Comparison of ENCODE assay signal across 8 cellular contexts in the genomic region with DNA sequence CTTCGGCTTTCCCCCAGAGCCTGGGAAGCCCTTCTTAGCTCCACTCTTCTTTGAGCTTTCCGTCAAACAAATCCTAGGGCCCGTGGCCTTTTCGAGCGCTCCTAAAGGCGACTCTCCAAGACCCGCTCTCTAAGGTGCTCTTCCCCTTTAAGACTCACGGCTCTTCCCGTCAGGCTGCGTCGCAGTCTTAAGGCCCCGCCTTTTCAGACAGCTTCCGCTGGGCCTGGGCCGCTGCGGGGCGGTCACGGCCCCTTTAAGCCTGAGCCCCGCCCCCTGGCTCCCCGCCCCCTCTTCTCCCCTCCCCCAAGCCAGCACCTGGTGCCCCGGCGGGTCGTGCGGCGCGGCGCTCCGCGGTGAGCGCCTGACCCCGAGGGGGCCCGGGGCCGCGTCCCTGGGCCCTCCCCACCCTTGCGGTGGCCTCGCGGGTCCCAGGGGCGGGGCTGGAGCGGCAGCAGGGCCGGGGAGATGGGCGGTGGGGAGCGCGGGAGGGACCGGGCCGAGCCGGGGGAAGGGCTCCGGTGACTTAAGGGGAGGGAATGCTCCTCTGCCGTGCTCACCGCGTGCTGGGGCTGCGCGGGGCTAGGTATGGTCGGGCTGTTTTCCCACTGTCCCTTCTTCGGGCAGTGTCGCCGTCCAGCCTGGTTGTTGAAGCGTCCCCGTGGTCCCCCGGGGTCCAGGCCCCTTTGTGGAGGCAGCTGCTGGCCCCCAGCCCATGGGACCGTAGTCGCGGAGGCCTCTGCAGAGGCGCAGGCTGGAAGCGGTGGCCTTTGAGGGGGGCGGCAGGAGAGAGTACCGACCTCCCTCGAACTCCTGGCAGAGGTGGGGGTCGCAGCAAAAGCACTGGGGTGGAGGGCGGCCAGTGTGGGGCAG. TPM values are rescaled to one million over a fixed set of nuclear protein-coding genes. Genes with fewer than 3 reads are reported as not detected.
DNase-seq lines count a peak whose midpoint lies in the region; ATAC-seq and TF ChIP-seq lines count a peak whose summit lies in the region.

TSS of gene PEX5 (plus strand) at position 289 of the 870 bp plus-strand sequence. CDS start 692 bp downstream, outside the sequence.

- peaks cover 41% of the 10 kb centered on the region for H3K4me1 Mint-ChIP-seq in dendritic cell treated with granulocyte-macrophage colony-stimulating factor and Interleukin-4, amounts not matched to agents 40 ng/mL and 50 ng/mL, for 4 days (ENCODE audit: low read depth)

- H3K27me3 ChIP-seq in left lung = no peaks in the 10 kb centered on the region

- TF ChIP-seq CTCF in left lung (IDR thresholded peaks at IDR 0.05) = no peak

- H3K36me3 Mint-ChIP-seq in dendritic cell treated with granulocyte-macrophage colony-stimulating factor and Interleukin-4, amounts not matched to agents 40 ng/mL and 50 ng/mL, for 4 days (ENCODE audit: low read depth) = peaks cover 16% of the 10 kb centered on the region

- peaks cover 0 to 18% of the 10 kb centered on the region in 2 donors for H3K36me3 ChIP-seq in left lung

- H3K9me3 ChIP-seq in left lung = no peaks in the 10 kb centered on the region

- peak within 1 kb of the TSS; percentile 86 to 95 for H3K27ac ChIP-seq in left lung

- H3K27ac Mint-ChIP-seq in dendritic cell treated with granulocyte-macrophage colony-stimulating factor and Interleukin-4, amounts not matched to agents 40 ng/mL and 50 ng/mL, for 4 days = peak within 1 kb of the TSS; percentile 92

- ATAC-seq in GM19351 (IDR thresholded peaks at IDR 0.05; ENCODE audit: unreplicated experiment) = peak; percentile 97
- ATAC-seq in HG03521 (IDR thresholded peaks at IDR 0.05; ENCODE audit: unreplicated experiment) = peak; percentile 96
- ATAC-seq in left lung = peak; percentile 97

- DNase-seq in C1 segment of cervical spinal cord (lab: John Stamatoyannopoulos, UW) (peak in 13 of 14 donors; percentile 58 to 90 (median 83)), NCI-H69 (lab: John Stamatoyannopoulos, UW) (peak; percentile 99), left lung (peak; percentile 92 to 96)
- peak; percentile 73 to 81 for DNase-seq in activated CD4-positive, alpha-beta T cell treated with anti-CD3 and anti-CD28 coated beads, Interleukin-2, amount 50 U/mL, for 4 hours
- DNase-seq in stimulated activated CD4-positive, alpha-beta T cell treated with anti-CD3 and anti-CD28 coated beads, Interleukin-2, amount 100 ng/mL, for 4 hours (ENCODE audit: low read depth) = peak; percentile 82

- no peaks in the 10 kb centered on the region for H3K9me3 Mint-ChIP-seq in dendritic cell treated with granulocyte-macrophage colony-stimulating factor and Interleukin-4, amounts not matched to agents 40 ng/mL and 50 ng/mL, for 4 days

- intact Hi-C loops in dendritic cell treated with granulocyte-macrophage colony-stimulating factor and Interleukin-4, amounts not matched to agents 40 ng/mL and 50 ng/mL, for 4 days (cut with micrococcal nuclease) = loop anchor here (2.0 kb wide), 1 partner anchor 47 kb away; no protein-coding TSS in a partner anchor
- intact Hi-C loops in left lung (cut with DNase I) = no loop called here

- H3K4me1 ChIP-seq in left lung = peaks cover 8 to 41% of the 10 kb centered on the region in 2 donors

- H3K27me3 Mint-ChIP-seq in dendritic cell treated with granulocyte-macrophage colony-stimulating factor and Interleukin-4, amounts not matched to agents 40 ng/mL and 50 ng/mL, for 4 days = no peaks in the 10 kb centered on the region

- peak within 1 kb of the TSS; percentile 88 for H3K4me3 Mint-ChIP-seq in dendritic cell treated with granulocyte-macrophage colony-stimulating factor and Interleukin-4, amounts not matched to agents 40 ng/mL and 50 ng/mL, for 4 days

- peak within 1 kb of the TSS; percentile 84 to 92 for H3K4me3 ChIP-seq in left lung

RNA-seq across cellular contexts. Expression of gene PEX5, which starts in this region (rescaled TPM):
- 10 to 100 TPM; 34.1 to 36.5 TPM for total RNA-seq in left lung

Comparison
In these comparisons a context has a peak if more than half of its experiments do, and no peak if none do; other contexts are left out.
1. Peak in every context shown above with its lines: DNase-seq, ATAC-seq, H3K4me3 ChIP-seq and H3K27ac ChIP-seq.